In genomic region chr9:109307380-109308240, GRCh38 we compare ENCODE assay signal across 1 cellular context.
A peak's percentile ranks its signal among the peaks of the same experiment; 100 is the strongest.
TF ChIP-seq lines count a peak whose summit lies in the region.

No MANE protein-coding gene starts in this region.

TF ChIP-seq in HepG2, 621 proteins besides CTCF, POLR2A, EP300 and RAD21 (continued from another document and continues in another):
- TF ChIP-seq ZNF142 (CRISPR knock-in tag; IDR thresholded peaks at IDR 0.05) (no peak), MAX (IDR thresholded peaks at IDR 0.05) (peak; percentile 65), ZFX (CRISPR knock-in tag; IDR thresholded peaks at IDR 0.05; ENCODE audit: low read depth) (peak; percentile 82), TFDP1 (CRISPR knock-in tag; IDR thresholded peaks at IDR 0.05; ENCODE audit: borderline replicate concordance) (no peak), YEATS2 (CRISPR knock-in tag; IDR thresholded peaks at IDR 0.05; ENCODE audit: borderline replicate concordance) (peak; percentile 20; the same call in 1 of the 2 replicates), ZFP1 (CRISPR knock-in tag; IDR thresholded peaks at IDR 0.05) (peak; percentile 47; the same call in 1 of the 2 replicates), IKZF1 (IDR thresholded peaks at IDR 0.05) (no peak), GATAD1 (CRISPR knock-in tag; IDR thresholded peaks at IDR 0.05) (peak; percentile 27; the same call in 1 of the 2 replicates), ZMYM3 (CRISPR knock-in tag; IDR thresholded peaks at IDR 0.05) (peak; percentile 20; the same call in 1 of the 2 replicates), THAP9 (CRISPR knock-in tag; IDR thresholded peaks at IDR 0.05; ENCODE audit: borderline replicate concordance) (no peak), HNF1A (IDR thresholded peaks at IDR 0.05; ENCODE audit: low read depth) (peak; percentile 67), HNF1A (CRISPR knock-in tag; IDR thresholded peaks at IDR 0.05; ENCODE audit: borderline replicate concordance) (peak; percentile 80; the same call in 1 of the 2 replicates), FOSL2 (CRISPR knock-in tag; IDR thresholded peaks at IDR 0.05) (peak; percentile 81), NCOR1 (IDR thresholded peaks at IDR 0.05; ENCODE audit: borderline replicate concordance, low read length) (peak; percentile 82; the same call in 1 of the 2 replicates), ZNF460 (CRISPR knock-in tag; IDR thresholded peaks at IDR 0.05; ENCODE audit: borderline replicate concordance) (no peak), ZFAT (CRISPR knock-in tag; conservative IDR thresholded peaks at IDR 0.05) (no peak), BCLAF1 (IDR thresholded peaks at IDR 0.05) (no peak), ESRRA (CRISPR knock-in tag; IDR thresholded peaks at IDR 0.05; ENCODE audit: low read depth) (0 out of 2 replicates have a peak, but pooled peaks have one; percentile 35), WIZ (CRISPR knock-in tag; IDR thresholded peaks at IDR 0.05) (no peak), RFX3 (CRISPR knock-in tag; IDR thresholded peaks at IDR 0.05) (no peak), FOXA3 (CRISPR knock-in tag; IDR thresholded peaks at IDR 0.05) (peak; percentile 67), TBX2 (CRISPR knock-in tag; IDR thresholded peaks at IDR 0.05; ENCODE audit: borderline replicate concordance) (peak; percentile 92), HNRNPUL1 (IDR thresholded peaks at IDR 0.05; ENCODE audit: low read depth, low read length) (no peak), GATAD2A (CRISPR knock-in tag; IDR thresholded peaks at IDR 0.05) (peak; percentile 97), STAG1 (CRISPR knock-in tag; IDR thresholded peaks at IDR 0.05) (peak; percentile 8; the same call in 1 of the 2 replicates), ASH2L (IDR thresholded peaks at IDR 0.05; ENCODE audit: insufficient read length, low read depth, low read length) (peak; percentile 81), TERF1 (CRISPR knock-in tag; IDR thresholded peaks at IDR 0.05) (no peak), ZNF367 (CRISPR knock-in tag; IDR thresholded peaks at IDR 0.05; ENCODE audit: borderline replicate concordance) (no peak), PHF8 (CRISPR knock-in tag; IDR thresholded peaks at IDR 0.05) (0 out of 2 replicates have a peak, but pooled peaks have one; percentile 25), ZNF766 (CRISPR knock-in tag; IDR thresholded peaks at IDR 0.05; ENCODE audit: borderline replicate concordance) (no peak), LCORL (IDR thresholded peaks at IDR 0.05) (no peak), LCORL (CRISPR knock-in tag; IDR thresholded peaks at IDR 0.05) (peak; percentile 93), ZNF232 (CRISPR knock-in tag; IDR thresholded peaks at IDR 0.05; ENCODE audit: borderline replicate concordance) (0 out of 2 replicates have a peak, but pooled peaks have one; percentile 32), ZNF121 (CRISPR knock-in tag; IDR thresholded peaks at IDR 0.05) (0 out of 2 replicates have a peak, but pooled peaks have one; percentile 42), SIX4 (CRISPR knock-in tag; IDR thresholded peaks at IDR 0.05) (peak; percentile 95), MTERF4 (CRISPR knock-in tag; IDR thresholded peaks at IDR 0.05) (no peak), ZNF441 (CRISPR knock-in tag; IDR thresholded peaks at IDR 0.05; ENCODE audit: borderline replicate concordance) (0 out of 2 replicates have a peak, but pooled peaks have one; percentile 23), ZBTB42 (CRISPR knock-in tag; IDR thresholded peaks at IDR 0.05) (no peak), ELF3 (CRISPR knock-in tag; IDR thresholded peaks at IDR 0.05) (peak; percentile 11; the same call in 1 of the 2 replicates), IRF2 (CRISPR knock-in tag; IDR thresholded peaks at IDR 0.05) (peak; percentile 66; the same call in 1 of the 2 replicates), RARA (CRISPR knock-in tag; IDR thresholded peaks at IDR 0.05) (peak; percentile 70), ZNF292 (CRISPR knock-in tag; IDR thresholded peaks at IDR 0.05; ENCODE audit: borderline replicate concordance, low read depth) (peak; percentile 83; the same call in 1 of the 2 replicates), CREM (IDR thresholded peaks at IDR 0.05) (peak; percentile 67), CREM (CRISPR knock-in tag; IDR thresholded peaks at IDR 0.05) (no peak), KDM2A (CRISPR knock-in tag; IDR thresholded peaks at IDR 0.05; ENCODE audit: borderline replicate concordance, low read depth) (peak; percentile 50; the same call in 1 of the 2 replicates), YEATS4 (CRISPR knock-in tag; IDR thresholded peaks at IDR 0.05; ENCODE audit: borderline replicate concordance) (peak; percentile 43; the same call in 1 of the 2 replicates), TP53 (CRISPR knock-in tag; conservative IDR thresholded peaks at IDR 0.05) (0 out of 2 replicates have a peak, but pooled peaks have one; percentile 20)
